Comparison of ENCODE assay signal across 9 cellular contexts in the genomic region with DNA sequence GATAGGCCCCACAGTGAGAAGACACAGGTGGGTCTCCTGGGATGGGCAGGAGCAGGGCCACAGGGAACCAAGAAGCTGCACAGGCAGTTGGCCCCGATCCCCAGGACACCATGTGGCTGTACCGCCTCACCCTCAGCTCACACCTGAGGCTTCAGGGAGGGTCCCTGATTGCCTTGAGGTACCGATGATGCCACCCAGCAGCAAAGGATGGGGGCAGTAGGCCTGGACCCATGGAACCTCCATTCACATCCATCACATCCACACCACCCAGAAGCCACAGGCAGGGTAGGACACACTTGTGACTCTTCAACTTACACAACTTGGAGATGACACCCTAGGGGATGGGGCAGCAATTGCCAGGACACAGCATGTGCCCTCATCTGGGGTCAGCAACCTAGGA. TPM values are rescaled to one million over a fixed set of nuclear protein-coding genes. Genes with fewer than 3 reads are reported as not detected.
DNase-seq lines count a peak whose midpoint lies in the region; ATAC-seq and TF ChIP-seq lines count a peak whose summit lies in the region.
"Not testable (repeated sequence)": the region's sequence is repeated elsewhere in the genome, so short reads cannot be mapped to it uniquely, and the experiment has no call there.
"Had no signal": no experiment of that assay in that cellular context is flagged by ENCODE, and none has a peak within 500 bp of the region (broad histone marks: within the 10 kb centered on the region; RNA-seq: fewer than 3 reads in every experiment).

No MANE protein-coding gene starts in this region.

- not testable (repeated sequence) for ATAC-seq in CD8-positive, alpha-beta T cell; activated B cell treated with CpG ODN at 0.5 μM for 24 hours (ENCODE audit: low read depth); naive thymus-derived CD4-positive, alpha-beta T cell

- H3K9me3 ChIP-seq in CD8-positive, alpha-beta T cell (ENCODE audit: low read length); endodermal cell (ENCODE audit: control insufficient read depth, low read length); naive thymus-derived CD4-positive, alpha-beta T cell (ENCODE audit: control insufficient read depth in 2 of 3, low read length in 3 of 3): not testable (repeated sequence)

- not testable (repeated sequence) for TF ChIP-seq CTCF in CD8-positive, alpha-beta T cell (IDR thresholded peaks at IDR 0.05); activated B cell treated with CpG ODN at 0.5 μM for 24 hours (IDR thresholded peaks at IDR 0.05); endodermal cell (conservative IDR thresholded peaks at IDR 0.05); progenitor cell of endocrine pancreas (IDR thresholded peaks at IDR 0.05; ENCODE audit: unreplicated experiment)

- not testable (repeated sequence) for H3K4me3 ChIP-seq in CD8-positive, alpha-beta T cell (ENCODE audit: low read depth, low read length); endodermal cell (ENCODE audit: low read length); naive thymus-derived CD4-positive, alpha-beta T cell (ENCODE audit: low read length)

- not testable (repeated sequence) for H3K9me3 Mint-ChIP-seq in CD8-positive, alpha-beta T cell; IgD-negative memory B cell; activated B cell treated with CpG ODN at 0.5 μM for 24 hours; activated naive CD4-positive, alpha-beta T cell treated with anti-CD3 and anti-CD28 coated beads for 36 hours; endodermal cell; naive thymus-derived CD4-positive, alpha-beta T cell; progenitor cell of endocrine pancreas (ENCODE audit: low read depth)

- CTCF ChIA-PET in CD8-positive, alpha-beta T cell (lab: Charles Lee); activated B cell treated with CpG ODN at 0.5 μM for 24 hours (lab: Charles Lee); activated naive CD4-positive, alpha-beta T cell treated with anti-CD3 and anti-CD28 coated beads for 36 hours (lab: Charles Lee); naive thymus-derived CD4-positive, alpha-beta T cell (lab: Charles Lee): not testable (repeated sequence)

- H3K36me3 ChIP-seq in CD8-positive, alpha-beta T cell (ENCODE audit: insufficient read depth, low read length); endodermal cell (ENCODE audit: control insufficient read depth, insufficient read depth, low read length); naive thymus-derived CD4-positive, alpha-beta T cell (ENCODE audit: control insufficient read depth in 2 of 3, insufficient read depth in 3 of 3, low read length in 3 of 3): not testable (repeated sequence)

- H3K27me3 ChIP-seq in CD8-positive, alpha-beta T cell (ENCODE audit: insufficient read depth, low read length); naive thymus-derived CD4-positive, alpha-beta T cell (ENCODE audit: control insufficient read depth in 2 of 2, insufficient read depth in 2 of 2, low read length in 2 of 2): not testable (repeated sequence)
- peaks cover 42% of the 10 kb centered on the region for H3K27me3 ChIP-seq in endodermal cell (ENCODE audit: control insufficient read depth, insufficient read depth, low read length, poor library complexity, severe bottlenecking)

- peaks cover 28% of the 10 kb centered on the region for H3K4me1 Mint-ChIP-seq in CD8-positive, alpha-beta T cell (ENCODE audit: low read depth)
- H3K4me1 Mint-ChIP-seq in IgD-negative memory B cell (peaks cover 10 to 23% (median 11%) of the 10 kb centered on the region in 3 donors), activated B cell treated with CpG ODN at 0.5 μM for 24 hours (peaks cover 31% of the 10 kb centered on the region)
- peaks cover 50% of the 10 kb centered on the region for H3K4me1 Mint-ChIP-seq in activated naive CD4-positive, alpha-beta T cell treated with anti-CD3 and anti-CD28 coated beads for 36 hours (ENCODE audit: low read depth)
- H3K4me1 Mint-ChIP-seq in endodermal cell; progenitor cell of endocrine pancreas (ENCODE audit: low read depth): not testable (repeated sequence)
- peaks cover 7 to 53% (median 20%) of the 10 kb centered on the region in 7 donors for H3K4me1 Mint-ChIP-seq in naive thymus-derived CD4-positive, alpha-beta T cell

- 75% methylated on average over 3 of the region's 3 CpGs; no CpG with 5 or more reads in 1 of the 2 experiments for WGBS in endodermal cell (ENCODE audit: insufficient coverage in 1 of 2, insufficient read length in 1 of 2), 2 experiments

- intact Hi-C loops in CD8-positive, alpha-beta T cell (cut with DNase I, micrococcal nuclease), result loop anchor here (10.0 kb wide), 2 partner anchors 289 to 439 kb away; a partner anchor contains a TSS
- intact Hi-C loops in activated B cell treated with CpG ODN at 0.5 μM for 24 hours (cut with micrococcal nuclease), result loop anchor here (10.0 kb wide), 2 partner anchors 139 to 631 kb away; a partner anchor contains a TSS
- intact Hi-C loops in activated naive CD4-positive, alpha-beta T cell treated with anti-CD3 and anti-CD28 coated beads for 36 hours (cut with micrococcal nuclease), result loop anchor here (10.0 kb wide), 3 partner anchors 459 to 811 kb away; a partner anchor contains a TSS
- intact Hi-C loops in naive thymus-derived CD4-positive, alpha-beta T cell (cut with micrococcal nuclease), result loop anchor here (5.0 to 10.0 kb wide), 3 partner anchors 256 to 1451 kb away; a partner anchor contains a TSS

- not testable (repeated sequence) for H3K4me3 Mint-ChIP-seq in CD8-positive, alpha-beta T cell
- H3K4me3 Mint-ChIP-seq in IgD-negative memory B cell (peak overlapping the region in 1 of 4 donors; percentile 76), activated B cell treated with CpG ODN at 0.5 μM for 24 hours (peak overlapping the region; percentile 92), endodermal cell (peak overlapping the region; percentile 77), progenitor cell of endocrine pancreas (ENCODE audit: low read depth) (peak overlapping the region; percentile 87)
- H3K4me3 Mint-ChIP-seq in activated naive CD4-positive, alpha-beta T cell treated with anti-CD3 and anti-CD28 coated beads for 36 hours, result peak overlapping the region; percentile 86
- peak overlapping the region; percentile 78 to 96 (median 91) for H3K4me3 Mint-ChIP-seq in naive thymus-derived CD4-positive, alpha-beta T cell

- not testable (repeated sequence) for H3K9ac ChIP-seq in endodermal cell (ENCODE audit: extremely low read depth, low read length, poor library complexity, severe bottlenecking)

- POLR2A ChIA-PET in CD8-positive, alpha-beta T cell (lab: Charles Lee), result interaction anchor here (1.4 kb wide), 1 partner anchor 27 kb away, joined by 3 read pairs; no protein-coding TSS in a partner anchor
- POLR2A ChIA-PET in activated B cell treated with CpG ODN at 0.5 μM for 24 hours (lab: Charles Lee); naive thymus-derived CD4-positive, alpha-beta T cell (lab: Charles Lee): not testable (repeated sequence)

- not testable (repeated sequence) for H3K27ac ChIP-seq in CD8-positive, alpha-beta T cell (ENCODE audit: low read depth, low read length); endodermal cell (ENCODE audit: low read depth, low read length); naive thymus-derived CD4-positive, alpha-beta T cell (ENCODE audit: low read depth, low read length)

- not testable (repeated sequence) for H3K27me3 Mint-ChIP-seq in CD8-positive, alpha-beta T cell (ENCODE audit: low read depth); IgD-negative memory B cell; activated B cell treated with CpG ODN at 0.5 μM for 24 hours
- peaks cover 26% of the 10 kb centered on the region for H3K27me3 Mint-ChIP-seq in activated naive CD4-positive, alpha-beta T cell treated with anti-CD3 and anti-CD28 coated beads for 36 hours (ENCODE audit: low read depth)
- H3K27me3 Mint-ChIP-seq in endodermal cell (ENCODE audit: insufficient read depth) (peaks cover 42% of the 10 kb centered on the region), progenitor cell of endocrine pancreas (peaks cover 45% of the 10 kb centered on the region)
- H3K27me3 Mint-ChIP-seq in naive thymus-derived CD4-positive, alpha-beta T cell, result peaks cover 7 to 36% (median 13%) of the 10 kb centered on the region in 5 donors

- H3K36me3 Mint-ChIP-seq in CD8-positive, alpha-beta T cell; IgD-negative memory B cell; activated B cell treated with CpG ODN at 0.5 μM for 24 hours (ENCODE audit: low read depth); activated naive CD4-positive, alpha-beta T cell treated with anti-CD3 and anti-CD28 coated beads for 36 hours (ENCODE audit: low read depth); endodermal cell (ENCODE audit: low read depth); progenitor cell of endocrine pancreas (ENCODE audit: insufficient read depth): not testable (repeated sequence)
- peaks cover 0 to 32% (median 0%) of the 10 kb centered on the region in 5 donors for H3K36me3 Mint-ChIP-seq in naive thymus-derived CD4-positive, alpha-beta T cell

- not testable (repeated sequence) for DNase-seq in CD8-positive, alpha-beta T cell; activated B cell treated with CpG ODN at 0.5 μM for 24 hours; activated naive CD4-positive, alpha-beta T cell treated with anti-CD3 and anti-CD28 coated beads for 36 hours; endodermal cell; naive thymus-derived CD4-positive, alpha-beta T cell; progenitor cell of endocrine pancreas (ENCODE audit: low spot score, unreplicated experiment)

- peaks cover 15% of the 10 kb centered on the region for H3K4me1 ChIP-seq in CD8-positive, alpha-beta T cell (ENCODE audit: insufficient read depth, low read length)
- H3K4me1 ChIP-seq in endodermal cell (ENCODE audit: control insufficient read depth, insufficient read depth, low read length), result not testable (repeated sequence)
- H3K4me1 ChIP-seq in naive thymus-derived CD4-positive, alpha-beta T cell (ENCODE audit: control insufficient read depth in 2 of 2, insufficient read depth in 2 of 2, low read length in 2 of 2), result peaks cover 13 to 31% of the 10 kb centered on the region in 2 donors

- H3K27ac Mint-ChIP-seq in CD8-positive, alpha-beta T cell, result peak overlapping the region; percentile 34
- H3K27ac Mint-ChIP-seq in IgD-negative memory B cell, result peak overlapping the region; percentile 90 to 100 (median 100)
- H3K27ac Mint-ChIP-seq in activated B cell treated with CpG ODN at 0.5 μM for 24 hours; activated naive CD4-positive, alpha-beta T cell treated with anti-CD3 and anti-CD28 coated beads for 36 hours; endodermal cell; progenitor cell of endocrine pancreas: not testable (repeated sequence)
- peak overlapping the region in 3 of 9 donors; percentile 31 to 95 (median 52) for H3K27ac Mint-ChIP-seq in naive thymus-derived CD4-positive, alpha-beta T cell

RNA-seq across cellular contexts. Expression of a gene that starts 21.7 kb away (rescaled TPM):
- not detected for total RNA-seq in CD8-positive, alpha-beta T cell
- not detected for polyA plus RNA-seq in IgD-negative memory B cell
- not detected in 2 replicates for total RNA-seq in activated B cell treated with CpG ODN at 0.5 μM for 24 hours
- total RNA-seq in activated naive CD4-positive, alpha-beta T cell treated with anti-CD3 and anti-CD28 coated beads for 36 hours, result not detected
- not detected for total RNA-seq in endodermal cell
- polyA plus RNA-seq in endodermal cell (2013, experiment 1 of 2), result not detected
- polyA plus RNA-seq in endodermal cell (2013, experiment 2 of 2), result not detected
- total RNA-seq in naive thymus-derived CD4-positive, alpha-beta T cell, result not detected
- not detected for polyA plus RNA-seq in naive thymus-derived CD4-positive, alpha-beta T cell
- total RNA-seq in progenitor cell of endocrine pancreas, result not detected in 2 replicates
- total RNA-seq: A673, GM12878 had no signal
- polyA plus RNA-seq: GM12878 had no signal

RNA-seq across cellular contexts. Expression of a gene that starts 39.9 kb away (rescaled TPM):
- total RNA-seq in CD8-positive, alpha-beta T cell, result under 1 TPM; 0.28 to 0.41 TPM
- polyA plus RNA-seq in IgD-negative memory B cell, result not detected
- total RNA-seq in activated B cell treated with CpG ODN at 0.5 μM for 24 hours, result 1.9 and 2.2 TPM in 2 replicates
- total RNA-seq in activated naive CD4-positive, alpha-beta T cell treated with anti-CD3 and anti-CD28 coated beads for 36 hours, result 1 to 10 TPM; 2.6 to 2.8 TPM
- total RNA-seq in endodermal cell, result under 1 TPM; 0.31 to 0.55 TPM
- polyA plus RNA-seq in endodermal cell (2013, experiment 1 of 2), result 4.0 TPM
- 2.5 TPM for polyA plus RNA-seq in endodermal cell (2013, experiment 2 of 2)
- total RNA-seq in naive thymus-derived CD4-positive, alpha-beta T cell, result 1 to 10 TPM in 1 of 5 experiments, not detected in 4; 1.4 TPM
- polyA plus RNA-seq in naive thymus-derived CD4-positive, alpha-beta T cell, result not detected
- total RNA-seq in progenitor cell of endocrine pancreas, result 0.60 and 0.64 TPM in 2 replicates
- total RNA-seq: GM12878 had no signal
